ENCODE assay signal across 22 cellular contexts in genomic region chr7:97107192-97107800, GRCh38.
"Had no signal": no experiment of that assay in that cellular context is flagged by ENCODE, and none has a peak within 500 bp of the region (broad histone marks: within the 10 kb centered on the region; RNA-seq: fewer than 3 reads in every experiment).

No MANE protein-coding gene starts in this region.

- H3K27ac Mint-ChIP-seq: activated CD4-positive, alpha-beta T cell treated with anti-CD3 and anti-CD28 coated beads for 36 hours; activated CD8-positive, alpha-beta T cell treated with anti-CD3 and anti-CD28 coated beads for 36 hours; activated naive CD8-positive, alpha-beta T cell treated with anti-CD3 and anti-CD28 coated beads, Interleukin-2, amount 10 ng/mL, durations not matched to agents 7 days and 5 days; activated T-cell treated with anti-CD3 and anti-CD28 coated beads, Interleukin-2, amount 50 U/mL, for 72 hours; memory B cell; natural killer cell had no signal

- H3K36me3 Mint-ChIP-seq: activated naive CD8-positive, alpha-beta T cell treated with anti-CD3 and anti-CD28 coated beads, Interleukin-2, amount 10 ng/mL, durations not matched to agents 7 days and 5 days; natural killer cell had no signal

- H3K27ac ChIP-seq: breast epithelium, colonic mucosa, sigmoid colon, suprapubic skin, WERI-Rb-1 had no signal

- ATAC-seq: activated CD4-positive, alpha-beta T cell treated with anti-CD3 and anti-CD28 coated beads for 36 hours; activated CD8-positive, alpha-beta T cell treated with anti-CD3 and anti-CD28 coated beads for 36 hours; activated T-cell treated with anti-CD3 and anti-CD28 coated beads, Interleukin-2, amount 50 U/mL, for 72 hours; left lobe of liver; natural killer cell; stimulated activated naive CD8-positive, alpha-beta T cell treated with anti-CD3 and anti-CD28 coated beads, Interleukin-15, Interleukin-2, amounts not matched to agents 100 U/mL and 50 U/mL, for 24 hours had no signal

- H3K36me3 ChIP-seq: breast epithelium, colonic mucosa, sigmoid colon, suprapubic skin, WERI-Rb-1 had no signal

- DNase-seq: activated CD4-positive, alpha-beta T cell treated with anti-CD3 and anti-CD28 coated beads for 36 hours; activated CD8-positive, alpha-beta memory T cell treated with anti-CD3 and anti-CD28 coated beads, Interleukin-2, amount 50 U/mL, for 4 hours; activated CD8-positive, alpha-beta T cell treated with anti-CD3 and anti-CD28 coated beads for 36 hours; activated gamma-delta T cell treated with Interleukin-2 at 50 U/mL for 16 hours; activated naive CD8-positive, alpha-beta T cell treated with anti-CD3 and anti-CD28 coated beads, Interleukin-2, amount 10 ng/mL, durations not matched to agents 7 days and 5 days; activated T-cell treated with anti-CD3 and anti-CD28 coated beads, Interleukin-2, amount 50 U/mL, for 72 hours; aorta; colonic mucosa; effector CD8-positive, alpha-beta T cell; erythroblast; head of caudate nucleus; islet precursor cell; natural killer cell; sigmoid colon; stimulated activated CD4-positive, alpha-beta T cell treated with anti-CD3 and anti-CD28 coated beads, Interleukin-2, amount 100 ng/mL, for 48 hours; stimulated activated naive CD8-positive, alpha-beta T cell treated with anti-CD3 and anti-CD28 coated beads, Interleukin-15, Interleukin-2, amounts not matched to agents 100 U/mL and 50 U/mL, for 24 hours; T-helper 1 cell; WERI-Rb-1 had no signal

- H3K4me3 ChIP-seq: breast epithelium, colonic mucosa, sigmoid colon, suprapubic skin had no signal

- H3K9me3 ChIP-seq: breast epithelium, colonic mucosa, sigmoid colon, suprapubic skin had no signal

- H3K4me3 Mint-ChIP-seq: activated CD4-positive, alpha-beta T cell treated with anti-CD3 and anti-CD28 coated beads for 36 hours; activated CD8-positive, alpha-beta T cell treated with anti-CD3 and anti-CD28 coated beads for 36 hours; activated naive CD8-positive, alpha-beta T cell treated with anti-CD3 and anti-CD28 coated beads, Interleukin-2, amount 10 ng/mL, durations not matched to agents 7 days and 5 days; activated T-cell treated with anti-CD3 and anti-CD28 coated beads, Interleukin-2, amount 50 U/mL, for 72 hours; memory B cell; natural killer cell had no signal

- H3K4me1 Mint-ChIP-seq: activated CD4-positive, alpha-beta T cell treated with anti-CD3 and anti-CD28 coated beads for 36 hours; activated naive CD8-positive, alpha-beta T cell treated with anti-CD3 and anti-CD28 coated beads, Interleukin-2, amount 10 ng/mL, durations not matched to agents 7 days and 5 days; memory B cell; natural killer cell had no signal

- H3K27me3 ChIP-seq: breast epithelium, colonic mucosa, sigmoid colon had no signal

- H3K4me1 ChIP-seq: breast epithelium, colonic mucosa, suprapubic skin had no signal
